9 cellular contexts compared by ENCODE assay signal in genomic region chr4:109912706-109913621, GRCh38. TPM values are rescaled to one million over a fixed set of nuclear protein-coding genes. Genes with fewer than 3 reads are reported as not detected.
DNase-seq lines count a peak whose midpoint lies in the region; ATAC-seq, FAIRE-seq and TF ChIP-seq lines count a peak whose summit lies in the region.
"Had no signal": no experiment of that assay in that cellular context is flagged by ENCODE, and none has a peak within 500 bp of the region (broad histone marks: within the 10 kb centered on the region; RNA-seq: fewer than 3 reads in every experiment).

Gene EGF, plus strand, starts transcription at chr4:109912883. Its CDS starts 453 bp downstream, at chr4:109913336.

- no peak within 1 kb of the TSS for H3K9ac ChIP-seq in GM12878 (ENCODE audit: control insufficient read depth, insufficient read depth, low read length)
- H3K9ac ChIP-seq in kidney (ENCODE audit: low read length in 2 of 2), result peak within 1 kb of the TSS; percentile 29 to 68

- ATAC-seq in activated CD4-positive, alpha-beta T cell treated with anti-CD3 and anti-CD28 coated beads for 36 hours, result peak; percentile 33
- ATAC-seq in GM12878 (no peak), HG02973 (IDR thresholded peaks at IDR 0.05; ENCODE audit: unreplicated experiment) (no peak), GM21717 (IDR thresholded peaks at IDR 0.05; ENCODE audit: unreplicated experiment) (no peak)

- no peak within 1 kb of the TSS for H3K4me3 Mint-ChIP-seq in activated CD4-positive, alpha-beta T cell treated with anti-CD3 and anti-CD28 coated beads for 36 hours

- no peak within 1 kb of the TSS for H2AFZ ChIP-seq in GM12878 (ENCODE audit: control insufficient read depth, low read depth, low read length)

- no peaks in the 10 kb centered on the region for H3K36me3 Mint-ChIP-seq in activated CD4-positive, alpha-beta T cell treated with anti-CD3 and anti-CD28 coated beads for 36 hours (ENCODE audit: low read depth)

- H3K4me2 ChIP-seq in GM12878 (ENCODE audit: control insufficient read depth, insufficient read depth), result 0 out of 2 replicates have a peak within 1 kb of the TSS, but pooled peaks have one; percentile 38

- no peak for TF ChIP-seq EP300 in GM12878 (IDR thresholded peaks at IDR 0.05; ENCODE audit: borderline replicate concordance in 1 of 2, control insufficient read depth in 1 of 2, low read depth in 2 of 2, low read length in 2 of 2)

- H3K27me3 ChIP-seq in GM12878 (replicated peaks in 1 of 2; ENCODE audit: control insufficient read depth in 2 of 2, insufficient read depth in 2 of 2, low read length in 1 of 2), result peaks cover 2 to 9% of the 10 kb centered on the region in 2 experiments; a peak in 2 of 4 replicates

- H3K27me3 Mint-ChIP-seq in activated CD4-positive, alpha-beta T cell treated with anti-CD3 and anti-CD28 coated beads for 36 hours, result peaks cover 24% of the 10 kb centered on the region

- WGBS in GM12878 (ENCODE audit: insufficient coverage, insufficient replicate concordance, low lambda C conversion rate, missing lambda C conversion rate), result 53% methylated on average over 9 of the region's 9 CpGs

- RAD21 ChIA-PET in GM12878 (lab: Charles Lee; ENCODE audit: unreplicated experiment), result no interaction called here

- H3K36me3 ChIP-seq in GM12878 (ENCODE audit: control insufficient read depth in 2 of 2, insufficient read depth in 2 of 2, low read length in 1 of 2) (no peaks in the 10 kb centered on the region), kidney (ENCODE audit: control insufficient read depth in 1 of 2, insufficient read depth in 2 of 2, low read length in 2 of 2) (no peaks in the 10 kb centered on the region)

- FAIRE-seq in GM12878 (lab: Jason Lieb, UNC) (no peak), kidney (lab: Jason Lieb, UNC) (no peak), GM19239 (lab: Jason Lieb, UNC) (no peak)

- no peaks in the 10 kb centered on the region for H3K79me2 ChIP-seq in GM12878 (ENCODE audit: control insufficient read depth, insufficient read depth, low read length)

- H4K20me1 ChIP-seq in GM12878 (ENCODE audit: control insufficient read depth, insufficient read depth), result no peaks in the 10 kb centered on the region

- TF ChIP-seq POLR2A in GM12878 (IDR thresholded peaks at IDR 0.05; ENCODE audit: low read depth, low read length), result no peak

- in situ Hi-C loops in GM12878 (cut with MboI), result no loop called here

- H3K9me3 ChIP-seq in GM12878 (replicated peaks; ENCODE audit: control insufficient read depth, insufficient read depth, low read length), result no peaks in the 10 kb centered on the region
- H3K9me3 ChIP-seq in kidney (ENCODE audit: control insufficient read depth in 1 of 2, low read length in 2 of 2), result no peaks in the 10 kb centered on the region

- no peaks in the 10 kb centered on the region for H3K4me1 ChIP-seq in GM12878 (ENCODE audit: control insufficient read depth, insufficient read depth, low read length)
- peaks cover 0 to 4% of the 10 kb centered on the region in 2 donors for H3K4me1 ChIP-seq in kidney (ENCODE audit: control insufficient read depth in 1 of 2, insufficient read depth in 1 of 2, low read depth in 1 of 2, low read length in 2 of 2)

- POLR2A ChIA-PET in activated CD4-positive, alpha-beta T cell treated with anti-CD3 and anti-CD28 coated beads for 36 hours (lab: Charles Lee), result no interaction called here
- POLR2A ChIA-PET in GM12878 (lab: Charles Lee), result no interaction called here

- CTCF ChIA-PET in activated CD4-positive, alpha-beta T cell treated with anti-CD3 and anti-CD28 coated beads for 36 hours (lab: Charles Lee), result interaction anchor here (0.6 to 0.8 kb wide), 2 partner anchors 234 to 489 kb away, joined by 4 to 5 read pairs; no protein-coding TSS in a partner anchor
- CTCF ChIA-PET in GM12878 (lab: Yijun Ruan, JAX), result no interaction called here

- TF ChIP-seq CTCF in GM12878 (IDR thresholded peaks at IDR 0.05 in 2 of 3, conservative IDR thresholded peaks at IDR 0.05 in 1 of 3; ENCODE audit: control insufficient read depth in 2 of 3, extremely low read depth in 1 of 3, insufficient read depth in 1 of 3, low read depth in 3 of 3, low read length in 3 of 3) (no peak), kidney (IDR thresholded peaks at IDR 0.05; ENCODE audit: borderline replicate concordance, extremely low read depth, insufficient read depth) (no peak)

- intact Hi-C loops in activated CD4-positive, alpha-beta T cell treated with anti-CD3 and anti-CD28 coated beads for 36 hours (cut with DNase I, micrococcal nuclease), result no loop called here
- intact Hi-C loops in GM12878 (cut with micrococcal nuclease; ENCODE audit: unreplicated experiment) (no loop called here), kidney (cut with DNase I) (no loop called here)

- peaks cover 2% of the 10 kb centered on the region for H3K4me1 Mint-ChIP-seq in activated CD4-positive, alpha-beta T cell treated with anti-CD3 and anti-CD28 coated beads for 36 hours

- no peaks in the 10 kb centered on the region for H3K9me3 Mint-ChIP-seq in activated CD4-positive, alpha-beta T cell treated with anti-CD3 and anti-CD28 coated beads for 36 hours (ENCODE audit: low read depth)

- H3K4me3 ChIP-seq in GM12878 (no peak within 1 kb of the TSS), kidney (ENCODE audit: low read length in 2 of 2) (peak within 1 kb of the TSS; percentile 74 to 75)

- H3K27ac Mint-ChIP-seq in activated CD4-positive, alpha-beta T cell treated with anti-CD3 and anti-CD28 coated beads for 36 hours, result no peak within 1 kb of the TSS

- SMC1A ChIA-PET in GM12878 (lab: Charles Lee; ENCODE audit: uncharacterized antibody, unreplicated experiment), result interaction anchor here (0.5 to 0.7 kb wide), 2 partner anchors 118 to 228 kb away, joined by 3 read pairs; no protein-coding TSS in a partner anchor

- no peak for TF ChIP-seq RAD21 in GM12878 (IDR thresholded peaks at IDR 0.05; ENCODE audit: insufficient read depth, low read depth, low read length)

- BruUV-seq in GM12878 (replicated peaks; lab: Mats Ljungman, UMichigan), result no TSS peak

- H3K27ac ChIP-seq in GM12878 (ENCODE audit: control insufficient read depth, insufficient read depth) (no peak within 1 kb of the TSS), kidney (ENCODE audit: low read depth in 2 of 2, low read length in 2 of 2) (peak within 1 kb of the TSS; percentile 68 to 75)
- H3K27ac ChIP-seq: RWPE1 had no signal

- DNase-seq in activated CD4-positive, alpha-beta T cell treated with anti-CD3 and anti-CD28 coated beads for 36 hours, result no peak
- no peak for DNase-seq in activated CD4-positive, alpha-beta T cell treated with anti-CD3 and anti-CD28 coated beads, Interleukin-2, amount 50 U/mL, for 1 hour
- DNase-seq in GM12878 (ENCODE audit: low read depth, low spot score) (no peak), kidney (no peak), GM19239 (ENCODE audit: insufficient read length, low spot score) (no peak), T-helper 9 cell (no peak)

TF ChIP-seq in GM12878, 131 proteins besides CTCF, POLR2A, EP300 and RAD21:
- TF ChIP-seq MYB (IDR thresholded peaks at IDR 0.05; ENCODE audit: borderline replicate concordance, low read depth, low read length) (no peak), TAF1 (IDR thresholded peaks at IDR 0.05; ENCODE audit: borderline replicate concordance, low read depth, low read length) (no peak), ATF7 (IDR thresholded peaks at IDR 0.05; ENCODE audit: low read depth) (no peak), NFXL1 (IDR thresholded peaks at IDR 0.05; ENCODE audit: borderline replicate concordance) (no peak), ETV6 (conservative IDR thresholded peaks at IDR 0.05 in 1 of 2, IDR thresholded peaks at IDR 0.05 in 1 of 2; ENCODE audit: borderline replicate concordance in 1 of 2, low read depth in 1 of 2) (no peak), NRF1 (conservative IDR thresholded peaks at IDR 0.05; ENCODE audit: low read depth, low read length) (no peak), TARDBP (IDR thresholded peaks at IDR 0.05; ENCODE audit: borderline replicate concordance) (no peak), CEBPB (IDR thresholded peaks at IDR 0.05; ENCODE audit: borderline replicate concordance in 1 of 2, low read depth in 2 of 2, low read length in 2 of 2) (no peak)
TF ChIP-seq in GM12878: peak in this region for 0.

RNA-seq across cellular contexts. Expression of gene EGF, which starts in this region (rescaled TPM):
- total RNA-seq in activated CD4-positive, alpha-beta T cell treated with anti-CD3 and anti-CD28 coated beads for 36 hours, result under 1 TPM in 1 of 2 experiments, not detected in 1; 0.34 TPM
- not detected in 2 replicates for total RNA-seq in GM12878 (2013; cell fraction: nucleolus; rRNA removed)
- 0.11 and 0.90 TPM in 2 replicates for total RNA-seq in GM12878 (2014; rRNA removed)
- total RNA-seq in GM12878 (2014; rRNA removed; fragmentation: Illumina TruSeq; extraction: Trizol), result 0.13 and 0.55 TPM in 2 replicates
- total RNA-seq in GM12878 (2021), result 0.05 and 0.23 TPM in 2 replicates
- polyA plus RNA-seq in GM12878 (2011; ENCODE audit: low read depth), result not detected
- not detected in 2 replicates for polyA plus RNA-seq in GM12878 (2011; rRNA removed)
- polyA plus RNA-seq in GM12878 (2011; cell fraction: cytosol; rRNA removed), result not detected in 2 replicates
- polyA plus RNA-seq in GM12878 (2011; cell fraction: nucleus; rRNA removed), result not detected in 2 replicates
- polyA plus RNA-seq in GM12878 (2012), result 0.04 and 0.08 TPM in 2 replicates
- 0.15 TPM in 1 of 2 replicates, not detected in the other for polyA plus RNA-seq in GM12878 (2014; fragmentation: Illumina TruSeq; extraction: Trizol)
- polyA plus RNA-seq in GM12878 (2014; fragmentation: Nextera tagmentation; extraction: Ambion mirVana), result under 1 TPM in 1 of 2 experiments, not detected in 1; 0.02 TPM
- 0.23 TPM in 1 of 2 replicates, not detected in the other for polyA plus RNA-seq in GM12878 (2014; rRNA removed)
- polyA plus RNA-seq in GM12878 (2016; fragmentation: Nextera tagmentation; extraction: Ambion mirVana), result under 1 TPM in 1 of 2 experiments, not detected in 1; 0.28 TPM
- not detected in 2 replicates for polyA minus RNA-seq in GM12878 (2011; rRNA and poly(A)+ RNA removed)
- not detected in 2 replicates for polyA minus RNA-seq in GM12878 (2011; cell fraction: cytosol; rRNA and poly(A)+ RNA removed)
- polyA minus RNA-seq in GM12878 (2011; cell fraction: nucleus; rRNA and poly(A)+ RNA removed), result not detected in 2 replicates
- 3.3 TPM for total RNA-seq in kidney
- 72.8 TPM for polyA plus RNA-seq in kidney (ENCODE audit: insufficient read depth, low read depth, low replicate concordance)

Comparison
In these comparisons a context has a peak if more than half of its experiments do, and no peak if none do; other contexts are left out.
1. RNA of gene EGF (polyA plus RNA-seq): 72.8 TPM in kidney (single experiment); 0.02 to 0.28 TPM in GM12878; every median in the first group is over 10 times any median in the second.
2. Peak in ATAC-seq in activated CD4-positive, alpha-beta T cell treated with anti-CD3 and anti-CD28 coated beads for 36 hours; RNA of the gene not detected or under 1 TPM.